Comparison of ENCODE assay signal across 22 cellular contexts in genomic region chr9:79681576-79681975, GRCh38.
A peak's percentile ranks its signal among the peaks of the same experiment; 100 is the strongest.
DNase-seq lines count a peak whose midpoint lies in the region; ATAC-seq and TF ChIP-seq lines count a peak whose summit lies in the region.
"Had no signal": no experiment of that assay in that cellular context is flagged by ENCODE, and none has a peak within 500 bp of the region (broad histone marks: within the 10 kb centered on the region; RNA-seq: fewer than 3 reads in every experiment).

No MANE protein-coding gene starts in this region.

- H4K20me1 ChIP-seq in BLaER1: peaks cover 59% of the 10 kb centered on the region

- peaks cover 5% of the 10 kb centered on the region; the same call in 1 of the 2 replicates for H3K9me3 ChIP-seq in BLaER1
- H3K9me3 ChIP-seq in A673 (ENCODE audit: low read depth, low read length, poor library complexity, severe bottlenecking): no peaks in the 10 kb centered on the region
- H3K9me3 ChIP-seq: A549, BE2C, Peyer's patch, SJCRH30 had no signal

- POLR2A ChIA-PET in A673 (lab: Charles Lee; ENCODE audit: low non-redundant PET): no interaction called here

- H3K36me3 Mint-ChIP-seq in HFFc6 (ENCODE audit: low read depth) (peaks cover 50% of the 10 kb centered on the region), osteocyte (ENCODE audit: unreplicated experiment) (peaks cover 5% of the 10 kb centered on the region)

- TF ChIP-seq CTCF in HFFc6 (IDR thresholded peaks at IDR 0.05): no peak
- TF ChIP-seq CTCF in osteocyte (IDR thresholded peaks at IDR 0.05): no peak
- no peak for TF ChIP-seq CTCF in A673 (conservative IDR thresholded peaks at IDR 0.05; ENCODE audit: low read depth, low read length)

- intact Hi-C loops in A673 (cut with micrococcal nuclease; ENCODE audit: unreplicated experiment): no loop called here

- H3K27ac Mint-ChIP-seq in HFFc6 (peak overlapping the region; percentile 81), osteocyte (ENCODE audit: unreplicated experiment) (peak overlapping the region; percentile 76)

- ATAC-seq in HG02981 (IDR thresholded peaks at IDR 0.05; ENCODE audit: unreplicated experiment): no peak
- ATAC-seq: A549 had no signal

- CTCF ChIA-PET in A673 (lab: Charles Lee): no interaction called here

- H3K9me3 Mint-ChIP-seq in HFFc6 (no peaks in the 10 kb centered on the region), osteocyte (ENCODE audit: unreplicated experiment) (no peaks in the 10 kb centered on the region)

- H3K4me3 ChIP-seq in BLaER1: no peak overlapping the region
- H3K4me3 ChIP-seq in A673 (ENCODE audit: low read depth, low read length, poor library complexity, severe bottlenecking): no peak overlapping the region
- H3K4me3 ChIP-seq: A549, Peyer's patch, SJCRH30 had no signal

- H3K27ac ChIP-seq in BLaER1: no peak overlapping the region
- H3K27ac ChIP-seq in A673 (ENCODE audit: low read depth, low read length, poor library complexity, severe bottlenecking): no peak overlapping the region
- H3K27ac ChIP-seq: A549, HL-60, Peyer's patch had no signal

- H3K9ac ChIP-seq in BLaER1: no peak overlapping the region

- H3K27me3 Mint-ChIP-seq in HFFc6 (ENCODE audit: insufficient read depth) (peaks cover 4% of the 10 kb centered on the region), osteocyte (ENCODE audit: unreplicated experiment) (no peaks in the 10 kb centered on the region)
- H3K27me3 Mint-ChIP-seq: CD4-positive, CD25-positive, alpha-beta regulatory T cell had no signal

- peak overlapping the region; percentile 30; the same call in 1 of the 2 replicates for H3K4me2 ChIP-seq in BLaER1
- H3K4me2 ChIP-seq: A549 had no signal

- no TSS peak for BruUV-seq in A673 (replicated peaks; lab: Mats Ljungman, UMichigan)

- H3K4me1 Mint-ChIP-seq in HFFc6 (ENCODE audit: low read depth): peaks cover 68% of the 10 kb centered on the region
- H3K4me1 Mint-ChIP-seq in osteocyte (ENCODE audit: unreplicated experiment): peaks cover 57% of the 10 kb centered on the region

- no peak for DNase-seq in HFFc6
- DNase-seq in left kidney (ENCODE audit: low read depth, low spot score): peak; percentile 26
- no peak for DNase-seq in osteocyte (ENCODE audit: extremely low spot score, unreplicated experiment)
- no peak for DNase-seq in HCEC 1CT
- no peak for DNase-seq in NCI-H774 (lab: John Stamatoyannopoulos, UW)
- DNase-seq in A673 (ENCODE audit: low spot score): no peak
- DNase-seq: BE2C; CD4-positive, CD25-positive, alpha-beta regulatory T cell; DMS79; KG1; NCI-H1105; NCI-H2081; NCI-H2171; NCI-H345; NCI-H524; NCI-H82; Peyer's patch had no signal

- H3K4me3 Mint-ChIP-seq in HFFc6 (peak overlapping the region; percentile 34; the same call in 1 of the 2 replicates), osteocyte (ENCODE audit: unreplicated experiment) (no peak overlapping the region)

- H3K4me1 ChIP-seq in BLaER1 (peaks cover 53% of the 10 kb centered on the region), A673 (ENCODE audit: insufficient read depth, low read length, poor library complexity, severe bottlenecking) (no peaks in the 10 kb centered on the region)
- H3K4me1 ChIP-seq: A549, Peyer's patch had no signal

- H3K27me3 ChIP-seq in BLaER1 (no peaks in the 10 kb centered on the region), A673 (replicated peaks; ENCODE audit: insufficient read depth, low read depth, low read length, poor library complexity) (no peaks in the 10 kb centered on the region)
- H3K27me3 ChIP-seq: BE2C, Peyer's patch, SJCRH30 had no signal

- H3K36me3 ChIP-seq in BLaER1 (peaks cover 58% of the 10 kb centered on the region), A673 (ENCODE audit: insufficient read depth, low read length, poor library complexity, severe bottlenecking) (no peaks in the 10 kb centered on the region)
- H3K36me3 ChIP-seq: Peyer's patch had no signal
